1 cellular context compared by ENCODE assay signal in genomic region chr20:5074050-5074674, GRCh38.
TF ChIP-seq lines count a peak whose summit lies in the region.

No MANE protein-coding gene starts in this region.

TF ChIP-seq in HCT116, 20 proteins besides CTCF, POLR2A, EP300 and RAD21:
- TF ChIP-seq MAX (IDR thresholded peaks at IDR 0.05) (no peak), ELF1 (IDR thresholded peaks at IDR 0.05; ENCODE audit: borderline replicate concordance, low read depth) (no peak)
